Comparison of ENCODE assay signal across 13 cellular contexts in genomic region chr11:13303668-13304649, GRCh38. TPM values are rescaled to one million over a fixed set of nuclear protein-coding genes. Genes with fewer than 3 reads are reported as not detected.
DNase-seq lines count a peak whose midpoint lies in the region; ATAC-seq and TF ChIP-seq lines count a peak whose summit lies in the region.
"Had no signal": no experiment of that assay in that cellular context is flagged by ENCODE, and none has a peak within 500 bp of the region (broad histone marks: within the 10 kb centered on the region; RNA-seq: fewer than 3 reads in every experiment).

No MANE protein-coding gene starts in this region.

- DNase-seq in activated CD4-positive, alpha-beta T cell treated with anti-CD3 and anti-CD28 coated beads for 48 hours: peak; percentile 11
- DNase-seq in activated CD4-positive, alpha-beta T cell treated with anti-CD3 and anti-CD28 coated beads, Interleukin-2, amount 50 U/mL, for 4 hours: no peak
- DNase-seq in KBM-7: peak; percentile 84
- peak; percentile 25 for DNase-seq in activated CD4-positive, alpha-beta memory T cell treated with anti-CD3 and anti-CD28 coated beads, Interleukin-2, amount 10 ng/mL, durations not matched to agents 7 days and 5 days
- no peak for DNase-seq in KG1 (lab: John Stamatoyannopoulos, UW)
- DNase-seq: activated CD4-positive, CD25-positive, alpha-beta regulatory T cell treated with anti-CD3 and anti-CD28 coated beads, Interleukin-2, amount 50 U/mL, for 72 hours; HCEC 1CT; NCI-H1092 had no signal

- ATAC-seq in HG03457 (IDR thresholded peaks at IDR 0.05; ENCODE audit: unreplicated experiment) (no peak), HG02642 (IDR thresholded peaks at IDR 0.05; ENCODE audit: poor library complexity, unreplicated experiment) (no peak)

- H3K27me3 ChIP-seq in neutrophil: no peaks in the 10 kb centered on the region
- H3K27me3 ChIP-seq: ascending aorta had no signal

- peak overlapping the region; percentile 7 for H3K27ac Mint-ChIP-seq in activated CD4-positive, alpha-beta memory T cell treated with anti-CD3 and anti-CD28 coated beads, Interleukin-2, amount 10 ng/mL, durations not matched to agents 7 days and 5 days

- peaks cover 38% of the 10 kb centered on the region for H3K4me1 Mint-ChIP-seq in activated CD4-positive, alpha-beta memory T cell treated with anti-CD3 and anti-CD28 coated beads, Interleukin-2, amount 10 ng/mL, durations not matched to agents 7 days and 5 days

- POLR2A ChIA-PET in activated CD4-positive, alpha-beta memory T cell treated with anti-CD3 and anti-CD28 coated beads, Interleukin-2, amount 10 ng/mL, durations not matched to agents 7 days and 5 days (lab: Charles Lee): no interaction called here

- in situ Hi-C loops in KBM-7 (cut with MboI; ENCODE audit: low pct_unique_long_range_greater_than_20kb, low sequenced_read_pairs): no loop called here

- CTCF ChIA-PET in activated CD4-positive, alpha-beta memory T cell treated with anti-CD3 and anti-CD28 coated beads, Interleukin-2, amount 10 ng/mL, durations not matched to agents 7 days and 5 days (lab: Charles Lee): no interaction called here

- peaks cover 52 to 54% of the 10 kb centered on the region in 2 experiments for H3K4me1 ChIP-seq in neutrophil (ENCODE audit: control insufficient read depth in 1 of 2, insufficient read depth in 1 of 2, low read depth in 1 of 2, low read length in 1 of 2)

- peaks cover 25% of the 10 kb centered on the region for H3K36me3 Mint-ChIP-seq in activated CD4-positive, alpha-beta memory T cell treated with anti-CD3 and anti-CD28 coated beads, Interleukin-2, amount 10 ng/mL, durations not matched to agents 7 days and 5 days (ENCODE audit: low read depth)

- no peaks in the 10 kb centered on the region for H3K9me3 ChIP-seq in neutrophil
- H3K9me3 ChIP-seq: ascending aorta had no signal

- H3K4me3 Mint-ChIP-seq in activated CD4-positive, alpha-beta memory T cell treated with anti-CD3 and anti-CD28 coated beads, Interleukin-2, amount 10 ng/mL, durations not matched to agents 7 days and 5 days: no peak overlapping the region
- H3K4me3 Mint-ChIP-seq: neural crest cell had no signal

- H3K9me3 Mint-ChIP-seq in activated CD4-positive, alpha-beta memory T cell treated with anti-CD3 and anti-CD28 coated beads, Interleukin-2, amount 10 ng/mL, durations not matched to agents 7 days and 5 days: peaks cover 9% of the 10 kb centered on the region
- H3K9me3 Mint-ChIP-seq: neural crest cell had no signal

- no peak for TF ChIP-seq CTCF in neutrophil (IDR thresholded peaks at IDR 0.05)

- no peaks in the 10 kb centered on the region for H3K36me3 ChIP-seq in neutrophil
- H3K36me3 ChIP-seq: ascending aorta had no signal

- peak overlapping the region in 1 of 2 experiments; percentile 5 for H3K4me3 ChIP-seq in neutrophil (ENCODE audit: low read depth in 1 of 2, low read length in 1 of 2)
- H3K4me3 ChIP-seq: ascending aorta had no signal

- peak overlapping the region; percentile 65 for H3K27ac ChIP-seq in neutrophil
- H3K27ac ChIP-seq: ascending aorta had no signal

- no peaks in the 10 kb centered on the region for H3K27me3 Mint-ChIP-seq in activated CD4-positive, alpha-beta memory T cell treated with anti-CD3 and anti-CD28 coated beads, Interleukin-2, amount 10 ng/mL, durations not matched to agents 7 days and 5 days

RNA-seq across cellular contexts. Expression of gene BMAL1, which starts 26.4 kb away (rescaled TPM):
- 10 to 100 TPM; 36.0 to 41.0 TPM for total RNA-seq in activated CD4-positive, alpha-beta memory T cell treated with anti-CD3 and anti-CD28 coated beads, Interleukin-2, amount 10 ng/mL, durations not matched to agents 7 days and 5 days

Comparison
In these comparisons a context has a peak if more than half of its experiments do, and no peak if none do; other contexts are left out.
1. DNase-seq: peak in activated CD4-positive, alpha-beta T cell treated with anti-CD3 and anti-CD28 coated beads for 48 hours (single experiment), KBM-7 (single experiment) and activated CD4-positive, alpha-beta memory T cell treated with anti-CD3 and anti-CD28 coated beads, Interleukin-2, amount 10 ng/mL, durations not matched to agents 7 days and 5 days (single experiment); none in activated CD4-positive, alpha-beta T cell treated with anti-CD3 and anti-CD28 coated beads, Interleukin-2, amount 50 U/mL, for 4 hours (0 of 2) and KG1 (single experiment).